Comparison of ENCODE assay signal across 36 cellular contexts in genomic region chr12:125276567-125276966, GRCh38.
"Had no signal": no experiment of that assay in that cellular context is flagged by ENCODE, and none has a peak within 500 bp of the region (broad histone marks: within the 10 kb centered on the region; RNA-seq: fewer than 3 reads in every experiment).

No MANE protein-coding gene starts in this region.

- H3K4me1 ChIP-seq: SJSA1 had no signal

- DNase-seq: activated CD4-positive, alpha-beta memory T cell treated with anti-CD3 and anti-CD28 coated beads, Interleukin-2, amount 10 ng/mL, durations not matched to agents 7 days and 5 days; activated CD4-positive, alpha-beta T cell treated with anti-CD3 and anti-CD28 coated beads for 1 hour; activated CD4-positive, alpha-beta T cell treated with anti-CD3 and anti-CD28 coated beads for 48 hours; activated CD4-positive, CD25-positive, alpha-beta regulatory T cell; activated CD8-positive, alpha-beta memory T cell treated with anti-CD3 and anti-CD28 coated beads for 24 hours; activated CD8-positive, alpha-beta memory T cell treated with anti-CD3 and anti-CD28 coated beads, Interleukin-2, amount 10 ng/mL, durations not matched to agents 7 days and 5 days; activated CD8-positive, alpha-beta memory T cell treated with anti-CD3 and anti-CD28 coated beads, Interleukin-2, amount 50 U/mL, for 48 hours; activated effector memory CD4-positive, alpha-beta T cell treated with Interleukin-2 at 50 U/mL for 16 hours; activated naive CD4-positive, alpha-beta T cell treated with anti-CD3 and anti-CD28 coated beads, Interleukin-2, amount 10 ng/mL, durations not matched to agents 7 days and 5 days; activated naive CD8-positive, alpha-beta T cell treated with anti-CD3 and anti-CD28 coated beads, Interleukin-2, amount 50 U/mL, for 24 hours; activated T-cell treated with anti-CD3 and anti-CD28 coated beads, Interleukin-2, amount 50 U/mL, for 48 hours; anterior cingulate cortex; central memory CD4-positive, alpha-beta T cell; Kasumi-1; KG1; MG63; NCI-H1048; NCI-H1105 treated with DMSO at 0.1 percent for 48 hours; NCI-H1436; NCI-H187; NCI-H2029 treated with DMSO at 0.1 percent for 48 hours; NCI-H2107; NCI-H2171; NCI-H510A; NCI-H69; NK-92 treated with Interleukin-12 subunit alpha and Interleukin-12 subunit beta, amount 100 ng/mL, for 24 hours; OCI-M1; SHP77; SK-N-SH; T-cell; T-helper 17 cell; T-helper 9 cell had no signal

- H3K4me3 ChIP-seq: MG63, SJSA1 had no signal

- H3K9me2 ChIP-seq: SK-N-SH had no signal

- H3K4me2 ChIP-seq: SK-N-SH had no signal

- H3K36me3 Mint-ChIP-seq: activated CD8-positive, alpha-beta memory T cell treated with anti-CD3 and anti-CD28 coated beads, Interleukin-2, amount 10 ng/mL, durations not matched to agents 7 days and 5 days; activated naive CD4-positive, alpha-beta T cell treated with anti-CD3 and anti-CD28 coated beads, Interleukin-2, amount 10 ng/mL, durations not matched to agents 7 days and 5 days; activated naive CD8-positive, alpha-beta T cell; brain; T-cell had no signal

- H3K27ac ChIP-seq: SJSA1, VCaP had no signal

- H3K9ac ChIP-seq: SK-N-SH had no signal

- H3K27ac Mint-ChIP-seq: activated CD4-positive, alpha-beta memory T cell treated with anti-CD3 and anti-CD28 coated beads, Interleukin-2, amount 10 ng/mL, durations not matched to agents 7 days and 5 days; activated CD8-positive, alpha-beta memory T cell treated with anti-CD3 and anti-CD28 coated beads, Interleukin-2, amount 10 ng/mL, durations not matched to agents 7 days and 5 days; activated naive CD4-positive, alpha-beta T cell treated with anti-CD3 and anti-CD28 coated beads, Interleukin-2, amount 10 ng/mL, durations not matched to agents 7 days and 5 days; activated naive CD8-positive, alpha-beta T cell; activated naive CD8-positive, alpha-beta T cell treated with anti-CD3 and anti-CD28 coated beads, Interleukin-2, amount 50 U/mL, for 24 hours; T-cell; T-helper 17 cell had no signal

- H3K4me3 Mint-ChIP-seq: activated CD4-positive, alpha-beta memory T cell treated with anti-CD3 and anti-CD28 coated beads, Interleukin-2, amount 10 ng/mL, durations not matched to agents 7 days and 5 days; activated CD8-positive, alpha-beta memory T cell treated with anti-CD3 and anti-CD28 coated beads, Interleukin-2, amount 10 ng/mL, durations not matched to agents 7 days and 5 days; activated naive CD4-positive, alpha-beta T cell treated with anti-CD3 and anti-CD28 coated beads, Interleukin-2, amount 10 ng/mL, durations not matched to agents 7 days and 5 days; activated naive CD8-positive, alpha-beta T cell; activated naive CD8-positive, alpha-beta T cell treated with anti-CD3 and anti-CD28 coated beads, Interleukin-2, amount 50 U/mL, for 24 hours; brain; T-cell; T-helper 17 cell had no signal

- H3K36me3 ChIP-seq: MG63, SJSA1 had no signal

- H3K9me3 ChIP-seq: MG63, SJSA1, SK-N-SH had no signal

- H3K27me3 ChIP-seq: MG63 had no signal

- ATAC-seq: activated CD8-positive, alpha-beta memory T cell treated with anti-CD3 and anti-CD28 coated beads, Interleukin-2, amount 10 ng/mL, durations not matched to agents 7 days and 5 days; activated naive CD8-positive, alpha-beta T cell treated with anti-CD3 and anti-CD28 coated beads, Interleukin-2, amount 50 U/mL, for 24 hours; T-cell; T-helper 17 cell had no signal

- H3K9me3 Mint-ChIP-seq: activated CD4-positive, alpha-beta memory T cell treated with anti-CD3 and anti-CD28 coated beads, Interleukin-2, amount 10 ng/mL, durations not matched to agents 7 days and 5 days; activated naive CD4-positive, alpha-beta T cell treated with anti-CD3 and anti-CD28 coated beads, Interleukin-2, amount 10 ng/mL, durations not matched to agents 7 days and 5 days; activated naive CD8-positive, alpha-beta T cell treated with anti-CD3 and anti-CD28 coated beads, Interleukin-2, amount 50 U/mL, for 24 hours; T-cell had no signal

- H3K4me1 Mint-ChIP-seq: activated CD4-positive, alpha-beta memory T cell treated with anti-CD3 and anti-CD28 coated beads, Interleukin-2, amount 10 ng/mL, durations not matched to agents 7 days and 5 days; activated naive CD4-positive, alpha-beta T cell treated with anti-CD3 and anti-CD28 coated beads, Interleukin-2, amount 10 ng/mL, durations not matched to agents 7 days and 5 days; activated naive CD8-positive, alpha-beta T cell treated with anti-CD3 and anti-CD28 coated beads, Interleukin-2, amount 50 U/mL, for 24 hours had no signal
